8 cellular contexts compared by ENCODE assay signal in the genomic region with DNA sequence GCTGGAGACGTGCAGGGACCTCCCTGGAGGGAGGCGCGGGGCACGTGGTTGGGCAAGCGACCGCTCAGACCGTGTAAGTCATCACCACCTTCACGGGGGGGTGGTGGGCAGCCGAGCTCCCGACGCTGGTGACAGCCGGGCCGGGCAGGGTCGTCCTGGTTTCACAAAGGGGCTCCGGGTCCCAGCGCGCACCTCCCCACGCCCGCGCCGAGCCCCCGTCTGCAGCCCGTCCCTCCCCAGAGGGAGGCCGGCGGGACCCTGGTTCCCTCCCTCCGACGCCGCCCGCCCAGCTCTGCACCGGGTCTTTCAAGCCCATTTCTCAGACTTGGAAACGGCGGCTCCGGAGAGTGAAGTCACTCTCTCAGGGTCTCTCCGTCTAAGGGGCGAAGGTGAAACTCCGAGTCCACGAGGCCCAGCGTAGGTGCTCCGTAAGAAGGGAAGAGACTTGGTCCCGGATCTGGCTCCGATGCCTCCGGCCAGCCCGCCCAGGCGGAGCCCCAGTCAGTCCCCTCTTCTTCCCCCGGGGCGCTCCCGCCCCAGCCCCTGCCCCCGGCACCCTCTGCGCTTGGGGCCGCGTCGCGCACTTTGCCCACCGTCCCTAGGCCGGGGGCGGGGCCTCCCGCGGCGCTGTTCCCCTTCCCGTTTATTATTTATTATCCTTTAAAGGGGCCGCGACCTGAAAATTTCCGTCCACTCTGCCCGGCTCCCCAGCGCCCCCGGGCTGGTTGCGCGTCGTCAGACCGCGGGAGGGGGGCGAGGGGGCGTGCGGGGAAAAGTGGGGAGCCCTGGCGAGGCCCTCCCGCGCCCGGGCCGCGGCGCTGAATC. TPM values are rescaled to one million over a fixed set of nuclear protein-coding genes. Genes with fewer than 3 reads are reported as not detected.
A peak's percentile ranks its signal among the peaks of the same experiment; 100 is the strongest.
DNase-seq lines count a peak whose midpoint lies in the region; ATAC-seq and TF ChIP-seq lines count a peak whose summit lies in the region.

No MANE protein-coding gene starts in this region.

- no peaks in the 10 kb centered on the region for H3K9me3 Mint-ChIP-seq in activated naive CD4-positive, alpha-beta T cell treated with anti-CD3 and anti-CD28 coated beads, Interleukin-2, amount 50 U/mL, for 24 hours

- peak overlapping the region; percentile 82 for H3K9ac ChIP-seq in MM.1S (ENCODE audit: low read length)

- H3K4me3 Mint-ChIP-seq in activated naive CD4-positive, alpha-beta T cell treated with anti-CD3 and anti-CD28 coated beads, Interleukin-2, amount 50 U/mL, for 24 hours, result peak overlapping the region; percentile 79

- H3K4me3 ChIP-seq in HEK293 (ENCODE audit: low read depth, low read length), result peak overlapping the region; percentile 83
- peak overlapping the region; percentile 85 for H3K4me3 ChIP-seq in MM.1S (ENCODE audit: low read length)
- peak overlapping the region; percentile 91 for H3K4me3 ChIP-seq in upper lobe of right lung

- CTCF ChIA-PET in HEK293 (lab: Yijun Ruan, JAX), result interaction anchor here (1.2 to 5.8 kb wide), 2 partner anchors 46 to 58 kb away, joined by 3 to 116 read pairs; a partner anchor contains a TSS

- TF ChIP-seq CTCF in HEK293 (tag by site-specific recombination; IDR thresholded peaks at IDR 0.05), result no peak
- no peak for TF ChIP-seq CTCF in MM.1S (IDR thresholded peaks at IDR 0.05; ENCODE audit: low read length)
- no peak for TF ChIP-seq CTCF in upper lobe of right lung (IDR thresholded peaks at IDR 0.05)

- DNase-seq in GM04504 (ENCODE audit: low read depth), result peak; percentile 63
- DNase-seq in MM.1S, result peak; percentile 94
- peak; percentile 95 for DNase-seq in SK-N-DZ (ENCODE audit: low spot score)
- DNase-seq in glomerular visceral epithelial cell (ENCODE audit: extremely low spot score), result peak; percentile 84
- peak in 49 of 56 donors; percentile 30 to 82 (median 69) for DNase-seq in nucleus accumbens (lab: John Stamatoyannopoulos, UW)
- DNase-seq in upper lobe of right lung, result peak; percentile 92

- no peaks in the 10 kb centered on the region for H3K9me2 ChIP-seq in MM.1S (replicated peaks; ENCODE audit: insufficient read depth, low read length)

- peak overlapping the region; percentile 94 for H3K4me2 ChIP-seq in MM.1S (ENCODE audit: low read depth, low read length)

- peaks cover 18% of the 10 kb centered on the region; the same call in 1 of the 2 replicates for H3F3A ChIP-seq in MM.1S (ENCODE audit: insufficient read depth, low read length)

- no peaks in the 10 kb centered on the region for H3K27me3 Mint-ChIP-seq in activated naive CD4-positive, alpha-beta T cell treated with anti-CD3 and anti-CD28 coated beads, Interleukin-2, amount 50 U/mL, for 24 hours

- H3K4me1 ChIP-seq in HEK293 (ENCODE audit: control insufficient read depth, insufficient read depth, low read length), result no peaks in the 10 kb centered on the region; the same call in 1 of the 2 replicates
- H3K4me1 ChIP-seq in MM.1S (ENCODE audit: low read length), result peaks cover 5% of the 10 kb centered on the region
- peaks cover 8% of the 10 kb centered on the region for H3K4me1 ChIP-seq in upper lobe of right lung

- H4K20me1 ChIP-seq in MM.1S (ENCODE audit: insufficient read depth, low read length), result no peaks in the 10 kb centered on the region

- H3K27ac Mint-ChIP-seq in activated naive CD4-positive, alpha-beta T cell treated with anti-CD3 and anti-CD28 coated beads, Interleukin-2, amount 50 U/mL, for 24 hours, result no peak overlapping the region

- H3K79me2 ChIP-seq in MM.1S (ENCODE audit: low read length), result peaks cover 29% of the 10 kb centered on the region

- intact Hi-C loops in upper lobe of right lung (cut with DNase I), result no loop called here

- ATAC-seq in upper lobe of right lung, result peak; percentile 78

- peaks cover 10% of the 10 kb centered on the region for H3K27me3 ChIP-seq in MM.1S (replicated peaks; ENCODE audit: insufficient read depth, low read length)
- H3K27me3 ChIP-seq in upper lobe of right lung, result peaks cover 11% of the 10 kb centered on the region

- no peaks in the 10 kb centered on the region for H3K36me3 Mint-ChIP-seq in activated naive CD4-positive, alpha-beta T cell treated with anti-CD3 and anti-CD28 coated beads, Interleukin-2, amount 50 U/mL, for 24 hours

- H3K9me3 ChIP-seq in HEK293 (ENCODE audit: control insufficient read depth, insufficient read depth, low read depth, low read length) (no peaks in the 10 kb centered on the region), MM.1S (replicated peaks; ENCODE audit: insufficient read depth, low read length) (no peaks in the 10 kb centered on the region), upper lobe of right lung (no peaks in the 10 kb centered on the region)

- peak overlapping the region; percentile 92 for H2AFZ ChIP-seq in MM.1S (ENCODE audit: low read length)

- POLR2A ChIA-PET in HEK293 (lab: Yijun Ruan, JAX), result interaction anchor here (0.6 to 0.8 kb wide), 2 partner anchors 27 to 59 kb away, joined by 3 read pairs; a partner anchor contains a TSS

- H3K27ac ChIP-seq in HEK293 (ENCODE audit: extremely low read depth, low read depth, low read length), result peak overlapping the region; percentile 72
- H3K27ac ChIP-seq in MM.1S (ENCODE audit: low read length), result peak overlapping the region; percentile 91
- H3K27ac ChIP-seq in upper lobe of right lung, result peak overlapping the region; percentile 92

- H3K4me1 Mint-ChIP-seq in activated naive CD4-positive, alpha-beta T cell treated with anti-CD3 and anti-CD28 coated beads, Interleukin-2, amount 50 U/mL, for 24 hours, result peaks cover 16% of the 10 kb centered on the region

- H3K36me3 ChIP-seq in HEK293 (ENCODE audit: control insufficient read depth in 2 of 2, insufficient read depth in 1 of 2, low read length in 2 of 2), result peaks cover 0 to 14% of the 10 kb centered on the region in 2 experiments; a peak in 1 of 3 replicates
- H3K36me3 ChIP-seq in MM.1S (replicated peaks; ENCODE audit: insufficient read depth, low read length), result no peaks in the 10 kb centered on the region
- H3K36me3 ChIP-seq in upper lobe of right lung, result peaks cover 8% of the 10 kb centered on the region

TF ChIP-seq in HEK293, 187 proteins besides CTCF, POLR2A, EP300 and RAD21 (continues in another document):
- TF ChIP-seq, protein P1, sequence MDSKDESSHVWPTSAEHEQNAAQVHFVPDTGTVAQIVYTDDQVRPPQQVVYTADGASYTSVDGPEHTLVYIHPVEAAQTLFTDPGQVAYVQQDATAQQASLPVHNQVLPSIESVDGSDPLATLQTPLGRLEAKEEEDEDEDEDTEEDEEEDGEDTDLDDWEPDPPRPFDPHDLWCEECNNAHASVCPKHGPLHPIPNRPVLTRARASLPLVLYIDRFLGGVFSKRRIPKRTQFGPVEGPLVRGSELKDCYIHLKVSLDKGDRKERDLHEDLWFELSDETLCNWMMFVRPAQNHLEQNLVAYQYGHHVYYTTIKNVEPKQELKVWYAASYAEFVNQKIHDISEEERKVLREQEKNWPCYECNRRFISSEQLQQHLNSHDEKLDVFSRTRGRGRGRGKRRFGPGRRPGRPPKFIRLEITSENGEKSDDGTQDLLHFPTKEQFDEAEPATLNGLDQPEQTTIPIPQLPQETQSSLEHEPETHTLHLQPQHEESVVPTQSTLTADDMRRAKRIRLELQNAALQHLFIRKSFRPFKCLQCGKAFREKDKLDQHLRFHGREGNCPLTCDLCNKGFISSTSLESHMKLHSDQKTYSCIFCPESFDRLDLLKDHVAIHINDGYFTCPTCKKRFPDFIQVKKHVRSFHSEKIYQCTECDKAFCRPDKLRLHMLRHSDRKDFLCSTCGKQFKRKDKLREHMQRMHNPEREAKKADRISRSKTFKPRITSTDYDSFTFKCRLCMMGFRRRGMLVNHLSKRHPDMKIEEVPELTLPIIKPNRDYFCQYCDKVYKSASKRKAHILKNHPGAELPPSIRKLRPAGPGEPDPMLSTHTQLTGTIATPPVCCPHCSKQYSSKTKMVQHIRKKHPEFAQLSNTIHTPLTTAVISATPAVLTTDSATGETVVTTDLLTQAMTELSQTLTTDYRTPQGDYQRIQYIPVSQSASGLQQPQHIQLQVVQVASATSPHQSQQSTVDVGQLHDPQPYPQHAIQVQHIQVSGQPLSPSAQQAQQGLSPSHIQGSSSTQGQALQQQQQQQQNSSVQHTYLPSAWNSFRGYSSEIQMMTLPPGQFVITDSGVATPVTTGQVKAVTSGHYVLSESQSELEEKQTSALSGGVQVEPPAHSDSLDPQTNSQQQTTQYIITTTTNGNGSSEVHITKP (tag by site-specific recombination; IDR thresholded peaks at IDR 0.05), result peak; percentile 58
- TF ChIP-seq ZBTB7A (tag by site-specific recombination; IDR thresholded peaks at IDR 0.05; ENCODE audit: low read depth), result peak; percentile 82
- TF ChIP-seq, protein P2, sequence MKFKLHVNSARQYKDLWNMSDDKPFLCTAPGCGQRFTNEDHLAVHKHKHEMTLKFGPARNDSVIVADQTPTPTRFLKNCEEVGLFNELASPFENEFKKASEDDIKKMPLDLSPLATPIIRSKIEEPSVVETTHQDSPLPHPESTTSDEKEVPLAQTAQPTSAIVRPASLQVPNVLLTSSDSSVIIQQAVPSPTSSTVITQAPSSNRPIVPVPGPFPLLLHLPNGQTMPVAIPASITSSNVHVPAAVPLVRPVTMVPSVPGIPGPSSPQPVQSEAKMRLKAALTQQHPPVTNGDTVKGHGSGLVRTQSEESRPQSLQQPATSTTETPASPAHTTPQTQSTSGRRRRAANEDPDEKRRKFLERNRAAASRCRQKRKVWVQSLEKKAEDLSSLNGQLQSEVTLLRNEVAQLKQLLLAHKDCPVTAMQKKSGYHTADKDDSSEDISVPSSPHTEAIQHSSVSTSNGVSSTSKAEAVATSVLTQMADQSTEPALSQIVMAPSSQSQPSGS (tag by site-specific recombination; IDR thresholded peaks at IDR 0.05; ENCODE audit: low read depth), result peak; percentile 62; the same call in 1 of the 2 replicates
- TF ChIP-seq ZXDB (tag by site-specific recombination; IDR thresholded peaks at IDR 0.05), result peak; percentile 90
- TF ChIP-seq EGR2 (tag by site-specific recombination; IDR thresholded peaks at IDR 0.05; ENCODE audit: low read depth), result peak; percentile 9; the same call in 1 of the 2 replicates
- peak; percentile 71 for TF ChIP-seq GLIS1 (tag by site-specific recombination; IDR thresholded peaks at IDR 0.05)
- TF ChIP-seq WT1 (tag by site-specific recombination; IDR thresholded peaks at IDR 0.05), result 0 out of 2 replicates have a peak, but pooled peaks have one; percentile 12

RNA-seq across cellular contexts. Expression of a gene that starts 0.5 kb away (rescaled TPM):
- polyA plus RNA-seq in SK-N-DZ (2014; cell fraction: cytosol; rRNA removed), result 16.7 and 22.3 TPM in 2 replicates
- polyA plus RNA-seq in SK-N-DZ (2014; cell fraction: nucleus; rRNA removed), result 11.9 and 12.9 TPM in 2 replicates
- 16.1 TPM for total RNA-seq in upper lobe of right lung

RNA-seq across cellular contexts. Expression of a gene that starts 8.2 kb away (rescaled TPM):
- 7.3 and 7.5 TPM in 2 replicates for polyA plus RNA-seq in SK-N-DZ (2014; cell fraction: cytosol; rRNA removed)
- 47.3 and 64.7 TPM in 2 replicates for polyA plus RNA-seq in SK-N-DZ (2014; cell fraction: nucleus; rRNA removed)
- not detected for total RNA-seq in upper lobe of right lung

RNA-seq across cellular contexts. Expression of a gene that starts 12.3 kb away (rescaled TPM):
- 35.9 and 42.5 TPM in 2 replicates for polyA plus RNA-seq in SK-N-DZ (2014; cell fraction: cytosol; rRNA removed)
- 49.3 and 61.5 TPM in 2 replicates for polyA plus RNA-seq in SK-N-DZ (2014; cell fraction: nucleus; rRNA removed)
- total RNA-seq in upper lobe of right lung, result 50.7 TPM

RNA-seq across cellular contexts. Expression of a gene that starts 32.0 kb away (rescaled TPM):
- polyA plus RNA-seq in SK-N-DZ (2014; cell fraction: cytosol; rRNA removed), result not detected in 2 replicates
- not detected in 2 replicates for polyA plus RNA-seq in SK-N-DZ (2014; cell fraction: nucleus; rRNA removed)
- not detected for total RNA-seq in upper lobe of right lung

RNA-seq across cellular contexts. Expression of a gene that starts 32.3 kb away (rescaled TPM):
- polyA plus RNA-seq in SK-N-DZ (2014; cell fraction: cytosol; rRNA removed), result 31.2 and 36.7 TPM in 2 replicates
- polyA plus RNA-seq in SK-N-DZ (2014; cell fraction: nucleus; rRNA removed), result 27.4 and 45.1 TPM in 2 replicates
- 51.8 TPM for total RNA-seq in upper lobe of right lung

Comparison
In these comparisons a context has a peak if more than half of its experiments do, and no peak if none do; other contexts are left out.
1. Peak in every context shown above with its lines: DNase-seq, ATAC-seq, H3K4me3 ChIP-seq and H3K27ac ChIP-seq.